Comparison of ENCODE assay signal across 27 cellular contexts in the genomic region with DNA sequence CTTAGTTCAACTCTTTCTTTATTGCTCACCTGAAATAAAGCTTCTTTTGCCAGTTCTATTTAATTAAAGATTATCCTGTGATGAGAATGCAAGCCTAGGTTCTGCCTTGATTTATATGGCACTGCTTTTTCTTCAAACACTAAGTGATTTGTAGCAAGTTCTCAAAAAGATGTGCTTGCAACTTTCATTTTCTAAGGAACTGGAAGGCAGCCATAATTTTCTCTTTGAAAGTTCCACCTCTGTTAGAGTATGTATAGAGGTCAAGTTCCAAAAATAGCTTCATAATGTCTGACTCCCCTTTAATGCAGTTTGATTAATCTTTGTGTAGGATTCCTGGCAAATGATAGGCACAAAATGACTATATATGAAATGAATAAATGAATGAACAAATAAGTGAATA.
"Had no signal": no experiment of that assay in that cellular context is flagged by ENCODE, and none has a peak within 500 bp of the region (broad histone marks: within the 10 kb centered on the region; RNA-seq: fewer than 3 reads in every experiment).

No MANE protein-coding gene starts in this region.

- H3K4me1 Mint-ChIP-seq: activated CD4-positive, alpha-beta T cell treated with anti-CD3 and anti-CD28 coated beads for 36 hours; activated CD4-positive, alpha-beta T cell treated with anti-CD3 and anti-CD28 coated beads, Interleukin-2, amount 10 ng/mL, durations not matched to agents 7 days and 5 days; activated naive CD4-positive, alpha-beta T cell treated with anti-CD3 and anti-CD28 coated beads, Interleukin-2, amount 50 U/mL, for 24 hours; activated naive CD8-positive, alpha-beta T cell treated with anti-CD3 and anti-CD28 coated beads, Interleukin-2, amount 10 ng/mL, durations not matched to agents 7 days and 5 days; central memory CD8-positive, alpha-beta T cell had no signal

- H3K36me3 Mint-ChIP-seq: activated naive CD4-positive, alpha-beta T cell treated with anti-CD3 and anti-CD28 coated beads, Interleukin-2, amount 50 U/mL, for 24 hours; activated naive CD8-positive, alpha-beta T cell treated with anti-CD3 and anti-CD28 coated beads, Interleukin-2, amount 10 ng/mL, durations not matched to agents 7 days and 5 days had no signal

- H3K4me3 Mint-ChIP-seq: activated CD4-positive, alpha-beta T cell treated with anti-CD3 and anti-CD28 coated beads for 36 hours; activated CD4-positive, alpha-beta T cell treated with anti-CD3 and anti-CD28 coated beads, Interleukin-2, amount 10 ng/mL, durations not matched to agents 7 days and 5 days; activated CD8-positive, alpha-beta T cell treated with anti-CD3 and anti-CD28 coated beads, Interleukin-2, amount 10 ng/mL, durations not matched to agents 7 days and 5 days; activated naive CD4-positive, alpha-beta T cell treated with anti-CD3 and anti-CD28 coated beads, Interleukin-2, amount 50 U/mL, for 24 hours; activated naive CD8-positive, alpha-beta T cell treated with anti-CD3 and anti-CD28 coated beads, Interleukin-2, amount 10 ng/mL, durations not matched to agents 7 days and 5 days; activated T-cell treated with anti-CD3 and anti-CD28 coated beads, Interleukin-2, amount 50 U/mL, for 24 hours; central memory CD8-positive, alpha-beta T cell; T-helper 1 cell treated with Interleukin-12 subunit alpha and Interleukin-12 subunit beta and Interleukin-4 antibody, amounts not matched to agents 30 μg/mL and 1 μg/mL, for 36 hours; T-helper 2 cell treated with Interferon-gamma antibody and Interleukin-4, amounts not matched to agents 5 μg/mL and 100 μg/mL, for 36 hours had no signal

- DNase-seq: activated CD4-positive, alpha-beta T cell treated with anti-CD3 and anti-CD28 coated beads for 36 hours; activated CD4-positive, alpha-beta T cell treated with anti-CD3 and anti-CD28 coated beads, Interleukin-2, amount 10 ng/mL, durations not matched to agents 7 days and 5 days; activated CD4-positive, alpha-beta T cell treated with anti-CD3 and anti-CD28 coated beads, Interleukin-2, amount 50 U/mL, for 48 hours; activated CD8-positive, alpha-beta T cell treated with anti-CD3 and anti-CD28 coated beads, Interleukin-2, amount 10 ng/mL, durations not matched to agents 7 days and 5 days; activated gamma-delta T cell; activated naive CD4-positive, alpha-beta T cell treated with Interleukin-2 at 50 U/mL for 16 hours; activated naive CD8-positive, alpha-beta T cell treated with anti-CD3 and anti-CD28 coated beads, Interleukin-2, amount 10 ng/mL, durations not matched to agents 7 days and 5 days; activated T-cell treated with anti-CD3 and anti-CD28 coated beads, Interleukin-2, amount 50 U/mL, for 24 hours; amygdala; KG1; NCI-H1105; NCI-H1417 treated with DMSO at 0.1 percent for 48 hours; NCI-H187 treated with DMSO at 0.1 percent for 48 hours; NCI-H2171 treated with DMSO at 0.1 percent for 48 hours; NCI-H2227 treated with DMSO at 0.1 percent for 48 hours; NCI-H446 treated with DMSO at 0.1 percent for 48 hours; NCI-H524; NK-92 treated with Interleukin-12 subunit alpha and Interleukin-12 subunit beta, amount 100 ng/mL, for 24 hours; Right ventricle myocardium superior had no signal

- H3K27me3 Mint-ChIP-seq: activated CD4-positive, alpha-beta T cell treated with anti-CD3 and anti-CD28 coated beads for 36 hours; activated CD4-positive, alpha-beta T cell treated with anti-CD3 and anti-CD28 coated beads, Interleukin-2, amount 10 ng/mL, durations not matched to agents 7 days and 5 days; activated naive CD4-positive, alpha-beta T cell treated with anti-CD3 and anti-CD28 coated beads, Interleukin-2, amount 50 U/mL, for 24 hours; activated naive CD8-positive, alpha-beta T cell treated with anti-CD3 and anti-CD28 coated beads, Interleukin-2, amount 10 ng/mL, durations not matched to agents 7 days and 5 days; activated T-cell treated with anti-CD3 and anti-CD28 coated beads, Interleukin-2, amount 50 U/mL, for 24 hours; central memory CD8-positive, alpha-beta T cell had no signal

- H3K4me2 ChIP-seq: PC-9 had no signal

- H3K9me3 ChIP-seq: ascending aorta had no signal

- H3K27ac ChIP-seq: ascending aorta, cardiac muscle cell, PC-9 had no signal

- H3K36me3 ChIP-seq: ascending aorta, cardiac muscle cell had no signal

- H3K4me3 ChIP-seq: ascending aorta, cardiac muscle cell, PC-9 had no signal

- H2AFZ ChIP-seq: PC-9 had no signal

- ATAC-seq: activated CD4-positive, alpha-beta T cell treated with anti-CD3 and anti-CD28 coated beads for 36 hours; activated CD8-positive, alpha-beta T cell treated with anti-CD3 and anti-CD28 coated beads, Interleukin-2, amount 10 ng/mL, durations not matched to agents 7 days and 5 days had no signal

- H3K27ac Mint-ChIP-seq: activated CD4-positive, alpha-beta T cell treated with anti-CD3 and anti-CD28 coated beads for 36 hours; activated CD4-positive, alpha-beta T cell treated with anti-CD3 and anti-CD28 coated beads, Interleukin-2, amount 10 ng/mL, durations not matched to agents 7 days and 5 days; activated CD8-positive, alpha-beta T cell treated with anti-CD3 and anti-CD28 coated beads, Interleukin-2, amount 10 ng/mL, durations not matched to agents 7 days and 5 days; activated naive CD4-positive, alpha-beta T cell treated with anti-CD3 and anti-CD28 coated beads, Interleukin-2, amount 50 U/mL, for 24 hours; activated naive CD8-positive, alpha-beta T cell treated with anti-CD3 and anti-CD28 coated beads, Interleukin-2, amount 10 ng/mL, durations not matched to agents 7 days and 5 days; activated T-cell treated with anti-CD3 and anti-CD28 coated beads, Interleukin-2, amount 50 U/mL, for 24 hours; activated T-helper 2 cell treated with anti-CD3 and anti-CD28 coated beads, Interferon-gamma antibody, Interleukin-2, Interleukin-4, amounts not matched to agents 10 μg/mL and 5 μg/mL and 100 μg/mL, durations not matched to agents 14 hours and 24 hours and 36 hours; T-helper 1 cell treated with Interleukin-12 subunit alpha and Interleukin-12 subunit beta and Interleukin-4 antibody, amounts not matched to agents 30 μg/mL and 1 μg/mL, for 36 hours; T-helper 2 cell treated with Interferon-gamma antibody and Interleukin-4, amounts not matched to agents 5 μg/mL and 100 μg/mL, for 36 hours had no signal

- H3K4me1 ChIP-seq: ascending aorta had no signal

- H3K27me3 ChIP-seq: ascending aorta, cardiac muscle cell had no signal
